ENCODE assay signal across 9 cellular contexts in genomic region chr14:61752626-61753025, GRCh38. TPM values are rescaled to one million over a fixed set of nuclear protein-coding genes. Genes with fewer than 3 reads are reported as not detected.
A peak's percentile ranks its signal among the peaks of the same experiment; 100 is the strongest.
DNase-seq lines count a peak whose midpoint lies in the region; ATAC-seq and TF ChIP-seq lines count a peak whose summit lies in the region.
"Had no signal": no experiment of that assay in that cellular context is flagged by ENCODE, and none has a peak within 500 bp of the region (broad histone marks: within the 10 kb centered on the region; RNA-seq: fewer than 3 reads in every experiment).

No MANE protein-coding gene starts in this region.

- no peaks in the 10 kb centered on the region for H3K9me3 Mint-ChIP-seq in CD8-positive, alpha-beta memory T cell
- no peaks in the 10 kb centered on the region for H3K9me3 Mint-ChIP-seq in activated CD8-positive, alpha-beta memory T cell treated with anti-CD3 and anti-CD28 coated beads, Interleukin-2, amount 10 ng/mL, durations not matched to agents 7 days and 5 days (ENCODE audit: low read depth)

- peaks cover 3 to 16% of the 10 kb centered on the region in 2 donors for H3K27me3 Mint-ChIP-seq in CD8-positive, alpha-beta memory T cell
- H3K27me3 Mint-ChIP-seq in activated CD8-positive, alpha-beta memory T cell treated with anti-CD3 and anti-CD28 coated beads, Interleukin-2, amount 10 ng/mL, durations not matched to agents 7 days and 5 days, result peaks cover 6% of the 10 kb centered on the region

- H3K4me3 Mint-ChIP-seq in CD8-positive, alpha-beta memory T cell, result peak overlapping the region in 1 of 7 donors; percentile 47
- H3K4me3 Mint-ChIP-seq in activated CD8-positive, alpha-beta memory T cell treated with anti-CD3 and anti-CD28 coated beads, Interleukin-2, amount 10 ng/mL, durations not matched to agents 7 days and 5 days, result no peak overlapping the region

- peaks cover 5% of the 10 kb centered on the region for H3K36me3 ChIP-seq in CD8-positive, alpha-beta memory T cell (ENCODE audit: insufficient read depth, low read length)
- H3K36me3 ChIP-seq in WERI-Rb-1, result peaks cover 8% of the 10 kb centered on the region

- CTCF ChIA-PET in CD8-positive, alpha-beta memory T cell (lab: Charles Lee), result interaction anchor here (1.4 to 1.6 kb wide), 3 partner anchors 9 to 22 kb away, joined by 3 to 4 read pairs (median 3); partner anchors contain the start of gene SNAPC1
- CTCF ChIA-PET in activated CD8-positive, alpha-beta memory T cell treated with anti-CD3 and anti-CD28 coated beads, Interleukin-2, amount 10 ng/mL, durations not matched to agents 7 days and 5 days (lab: Charles Lee), result interaction anchor here (1.4 to 3.5 kb wide), 4 partner anchors 9 to 280 kb away, joined by 3 to 18 read pairs (median 3); partner anchors contain the start of gene SNAPC1

- no peaks in the 10 kb centered on the region for H3K9me3 ChIP-seq in CD8-positive, alpha-beta memory T cell (ENCODE audit: low read length)
- H3K9me3 ChIP-seq in WERI-Rb-1 (ENCODE audit: severe bottlenecking), result no peaks in the 10 kb centered on the region

- no peak for TF ChIP-seq CTCF in choroid plexus epithelial cell (conservative IDR thresholded peaks at IDR 0.05; ENCODE audit: low read depth, low read length)
- TF ChIP-seq CTCF in WERI-Rb-1 (IDR thresholded peaks at IDR 0.05; ENCODE audit: low read depth, low read length), result no peak

- ATAC-seq in GM21423 (IDR thresholded peaks at IDR 0.05; ENCODE audit: unreplicated experiment) (peak; percentile 41), HG03565 (IDR thresholded peaks at IDR 0.05; ENCODE audit: unreplicated experiment) (peak; percentile 42)
- no peak for ATAC-seq in activated CD8-positive, alpha-beta memory T cell treated with anti-CD3 and anti-CD28 coated beads, Interleukin-2, amount 10 ng/mL, durations not matched to agents 7 days and 5 days

- H3K36me3 Mint-ChIP-seq in CD8-positive, alpha-beta memory T cell, result peaks cover 0 to 6% (median 4%) of the 10 kb centered on the region in 3 donors
- H3K36me3 Mint-ChIP-seq in activated CD8-positive, alpha-beta memory T cell treated with anti-CD3 and anti-CD28 coated beads, Interleukin-2, amount 10 ng/mL, durations not matched to agents 7 days and 5 days, result peaks cover 21% of the 10 kb centered on the region

- no peak for DNase-seq in CD8-positive, alpha-beta memory T cell
- DNase-seq in choroid plexus epithelial cell (ENCODE audit: low read depth) (peak; percentile 73), WERI-Rb-1 (no peak), HUDEP-2 (lab: John Stamatoyannopoulos, UW; ENCODE audit: unreplicated experiment in 76 of 76) (no peak), A172 (ENCODE audit: low spot score) (no peak)
- no peak for DNase-seq in activated CD8-positive, alpha-beta memory T cell treated with anti-CD3 and anti-CD28 coated beads, Interleukin-2, amount 10 ng/mL, durations not matched to agents 7 days and 5 days
- DNase-seq: CD4-positive, CD25-positive, alpha-beta regulatory T cell had no signal

- POLR2A ChIA-PET in CD8-positive, alpha-beta memory T cell (lab: Charles Lee), result interaction anchor here (1.3 kb wide), 1 partner anchor 9 kb away, joined by 4 read pairs; the partner anchor contains the start of gene SNAPC1

- H3K4me1 Mint-ChIP-seq in CD8-positive, alpha-beta memory T cell, result peaks cover 4 to 12% (median 9%) of the 10 kb centered on the region in 3 donors
- H3K4me1 Mint-ChIP-seq in activated CD8-positive, alpha-beta memory T cell treated with anti-CD3 and anti-CD28 coated beads, Interleukin-2, amount 10 ng/mL, durations not matched to agents 7 days and 5 days, result peaks cover 28% of the 10 kb centered on the region

- H3K27ac Mint-ChIP-seq in CD8-positive, alpha-beta memory T cell, result peak overlapping the region in 1 of 8 donors; percentile 3
- no peak overlapping the region for H3K27ac Mint-ChIP-seq in activated CD8-positive, alpha-beta memory T cell treated with anti-CD3 and anti-CD28 coated beads, Interleukin-2, amount 10 ng/mL, durations not matched to agents 7 days and 5 days

- H3K27ac ChIP-seq in CD8-positive, alpha-beta memory T cell (ENCODE audit: low read depth, low read length), result peak overlapping the region; percentile 28
- no peak overlapping the region for H3K27ac ChIP-seq in WERI-Rb-1

- no peaks in the 10 kb centered on the region for H3K27me3 ChIP-seq in CD8-positive, alpha-beta memory T cell (ENCODE audit: insufficient read depth, low read length, poor library complexity, severe bottlenecking)
- H3K27me3 ChIP-seq in WERI-Rb-1 (ENCODE audit: insufficient read depth, low read depth, severe bottlenecking), result no peaks in the 10 kb centered on the region

- H3K4me3 ChIP-seq in CD8-positive, alpha-beta memory T cell (ENCODE audit: low read length), result no peak overlapping the region
- H3K4me3 ChIP-seq in choroid plexus epithelial cell (ENCODE audit: low read depth, low read length) (no peak overlapping the region), WERI-Rb-1 (ENCODE audit: low read depth, low read length) (no peak overlapping the region)

- peaks cover 5% of the 10 kb centered on the region for H3K4me1 ChIP-seq in CD8-positive, alpha-beta memory T cell (ENCODE audit: insufficient read depth, low read length)

RNA-seq across cellular contexts. Expression of gene SNAPC1, which starts 9.6 kb away (rescaled TPM):
- total RNA-seq in CD8-positive, alpha-beta memory T cell, result 1 to 10 TPM; 7.0 to 8.5 TPM
- 4.8 TPM for polyA plus RNA-seq in CD8-positive, alpha-beta memory T cell
- total RNA-seq in A172 (2014; rRNA removed; shearing (Covaris generic)), result 33.0 and 36.3 TPM in 2 replicates
- total RNA-seq in activated CD8-positive, alpha-beta memory T cell treated with anti-CD3 and anti-CD28 coated beads, Interleukin-2, amount 10 ng/mL, durations not matched to agents 7 days and 5 days, result 1 to 10 TPM; 5.1 to 5.8 TPM

RNA-seq across cellular contexts. Expression of gene HIF1A, which starts 57.3 kb away (rescaled TPM):
- total RNA-seq in CD8-positive, alpha-beta memory T cell, result 100 to 1,000 TPM; 130 to 139 TPM
- 49.6 TPM for polyA plus RNA-seq in CD8-positive, alpha-beta memory T cell
- total RNA-seq in A172 (2014; rRNA removed; shearing (Covaris generic)), result 226 and 236 TPM in 2 replicates
- total RNA-seq in activated CD8-positive, alpha-beta memory T cell treated with anti-CD3 and anti-CD28 coated beads, Interleukin-2, amount 10 ng/mL, durations not matched to agents 7 days and 5 days, result 100 to 1,000 TPM; 134 to 158 TPM

RNA-seq across cellular contexts. Expression of gene SYT16, which starts 59.9 kb away (rescaled TPM):
- total RNA-seq in CD8-positive, alpha-beta memory T cell, result not detected
- polyA plus RNA-seq in CD8-positive, alpha-beta memory T cell, result not detected
- 0.02 TPM in 1 of 2 replicates, not detected in the other for total RNA-seq in A172 (2014; rRNA removed; shearing (Covaris generic))
- total RNA-seq in activated CD8-positive, alpha-beta memory T cell treated with anti-CD3 and anti-CD28 coated beads, Interleukin-2, amount 10 ng/mL, durations not matched to agents 7 days and 5 days, result not detected
- total RNA-seq: CD4-positive, CD25-positive, alpha-beta regulatory T cell had no signal
- polyA plus RNA-seq: CD4-positive, CD25-positive, alpha-beta regulatory T cell had no signal
